13 cellular contexts compared by ENCODE assay signal in genomic region chr15:92937880-92938279, GRCh38. TPM values are rescaled to one million over a fixed set of nuclear protein-coding genes. Genes with fewer than 3 reads are reported as not detected.
A peak's percentile ranks its signal among the peaks of the same experiment; 100 is the strongest.
DNase-seq lines count a peak whose midpoint lies in the region; ATAC-seq and TF ChIP-seq lines count a peak whose summit lies in the region.
"Had no signal": no experiment of that assay in that cellular context is flagged by ENCODE, and none has a peak within 500 bp of the region (broad histone marks: within the 10 kb centered on the region; RNA-seq: fewer than 3 reads in every experiment).

No MANE protein-coding gene starts in this region.

- peaks cover 19% of the 10 kb centered on the region for H3K4me1 ChIP-seq in HEK293 (ENCODE audit: control insufficient read depth, insufficient read depth, low read length)

- CTCF ChIA-PET in HEK293 (lab: Yijun Ruan, JAX), result interaction anchor here (0.8 to 1.6 kb wide), 3 partner anchors 12 to 30 kb away, joined by 3 to 4 read pairs (median 4); no protein-coding TSS in a partner anchor

- H3K9me3 Mint-ChIP-seq in brain (no peaks in the 10 kb centered on the region), natural killer cell (no peaks in the 10 kb centered on the region)

- H3K27me3 Mint-ChIP-seq in brain (no peaks in the 10 kb centered on the region), natural killer cell (ENCODE audit: low read depth in 2 of 2) (no peaks in the 10 kb centered on the region)

- POLR2A ChIA-PET in HEK293 (lab: Yijun Ruan, JAX), result no interaction called here

- H3K9me3 ChIP-seq in HEK293 (ENCODE audit: control insufficient read depth, insufficient read depth, low read depth, low read length), result no peaks in the 10 kb centered on the region

- intact Hi-C loops in natural killer cell (cut with micrococcal nuclease), result no loop called here

- H3K27ac ChIP-seq in 22Rv1 (peak overlapping the region; percentile 25), HEK293 (ENCODE audit: extremely low read depth, low read depth, low read length) (peak overlapping the region; percentile 37; the same call in 1 of the 2 replicates)

- peaks cover 81 to 85% of the 10 kb centered on the region in 2 experiments for H3K36me3 ChIP-seq in HEK293 (ENCODE audit: control insufficient read depth in 2 of 2, insufficient read depth in 1 of 2, low read length in 2 of 2)

- H3K4me3 ChIP-seq in HEK293 (ENCODE audit: low read depth, low read length), result no peak overlapping the region

- H3K36me3 Mint-ChIP-seq in brain (peaks cover 94% of the 10 kb centered on the region), natural killer cell (peaks cover 40% of the 10 kb centered on the region)

- H3K4me3 Mint-ChIP-seq in brain, result no peak overlapping the region
- no peak overlapping the region for H3K4me3 Mint-ChIP-seq in natural killer cell

- H3K4me1 Mint-ChIP-seq in brain, result peaks cover 39% of the 10 kb centered on the region
- H3K4me1 Mint-ChIP-seq in natural killer cell, result peaks cover 50 to 53% of the 10 kb centered on the region in 2 donors

- no peak for ATAC-seq in natural killer cell

- no peak for TF ChIP-seq CTCF in 22Rv1 (IDR thresholded peaks at IDR 0.05)
- no peak for TF ChIP-seq CTCF in HEK293 (tag by site-specific recombination; IDR thresholded peaks at IDR 0.05)
- no peak for TF ChIP-seq CTCF in brain (conservative IDR thresholded peaks at IDR 0.05)
- no peak for TF ChIP-seq CTCF in natural killer cell (IDR thresholded peaks at IDR 0.05)

- no peak for DNase-seq in natural killer cell
- DNase-seq in islet precursor cell, result no peak
- no peak for DNase-seq in NCI-H1105 (lab: John Stamatoyannopoulos, UW)
- no peak for DNase-seq in HCEC 1CT
- DNase-seq: AML-193, amygdala, kidney, NCI-H1048, posterior cingulate gyrus, RPMI8226 had no signal

- H3K27ac Mint-ChIP-seq in brain, result peak overlapping the region; percentile 41 to 92 (median 79)
- peak overlapping the region; percentile 73 to 82 for H3K27ac Mint-ChIP-seq in natural killer cell

TF ChIP-seq in HEK293, 187 proteins besides CTCF, POLR2A, EP300 and RAD21:
- TF ChIP-seq PRDM6 (tag by site-specific recombination; IDR thresholded peaks at IDR 0.05) (peak; percentile 28; the same call in 1 of the 2 replicates), MYNN (tag by site-specific recombination; IDR thresholded peaks at IDR 0.05; ENCODE audit: borderline replicate concordance) (no peak), YY2 (tag by site-specific recombination; IDR thresholded peaks at IDR 0.05) (no peak)
TF ChIP-seq in HEK293: peak in this region for 1.

RNA-seq across cellular contexts. Expression of gene CHD2, which starts 37.8 kb away (rescaled TPM):
- 28.2 TPM for polyA plus RNA-seq in brain (ENCODE audit: insufficient read depth, low read depth, low replicate concordance)
- total RNA-seq in natural killer cell, result 100 to 1,000 TPM; 418 to 449 (median 441) TPM
